1 cellular context compared by ENCODE assay signal in genomic region chr7:136292365-136292764, GRCh38.
TF ChIP-seq lines count a peak whose summit lies in the region.

No MANE protein-coding gene starts in this region.

TF ChIP-seq in GM23338, 12 proteins besides CTCF, POLR2A, EP300 and RAD21 (continued from another document):
- TF ChIP-seq, protein P1, sequence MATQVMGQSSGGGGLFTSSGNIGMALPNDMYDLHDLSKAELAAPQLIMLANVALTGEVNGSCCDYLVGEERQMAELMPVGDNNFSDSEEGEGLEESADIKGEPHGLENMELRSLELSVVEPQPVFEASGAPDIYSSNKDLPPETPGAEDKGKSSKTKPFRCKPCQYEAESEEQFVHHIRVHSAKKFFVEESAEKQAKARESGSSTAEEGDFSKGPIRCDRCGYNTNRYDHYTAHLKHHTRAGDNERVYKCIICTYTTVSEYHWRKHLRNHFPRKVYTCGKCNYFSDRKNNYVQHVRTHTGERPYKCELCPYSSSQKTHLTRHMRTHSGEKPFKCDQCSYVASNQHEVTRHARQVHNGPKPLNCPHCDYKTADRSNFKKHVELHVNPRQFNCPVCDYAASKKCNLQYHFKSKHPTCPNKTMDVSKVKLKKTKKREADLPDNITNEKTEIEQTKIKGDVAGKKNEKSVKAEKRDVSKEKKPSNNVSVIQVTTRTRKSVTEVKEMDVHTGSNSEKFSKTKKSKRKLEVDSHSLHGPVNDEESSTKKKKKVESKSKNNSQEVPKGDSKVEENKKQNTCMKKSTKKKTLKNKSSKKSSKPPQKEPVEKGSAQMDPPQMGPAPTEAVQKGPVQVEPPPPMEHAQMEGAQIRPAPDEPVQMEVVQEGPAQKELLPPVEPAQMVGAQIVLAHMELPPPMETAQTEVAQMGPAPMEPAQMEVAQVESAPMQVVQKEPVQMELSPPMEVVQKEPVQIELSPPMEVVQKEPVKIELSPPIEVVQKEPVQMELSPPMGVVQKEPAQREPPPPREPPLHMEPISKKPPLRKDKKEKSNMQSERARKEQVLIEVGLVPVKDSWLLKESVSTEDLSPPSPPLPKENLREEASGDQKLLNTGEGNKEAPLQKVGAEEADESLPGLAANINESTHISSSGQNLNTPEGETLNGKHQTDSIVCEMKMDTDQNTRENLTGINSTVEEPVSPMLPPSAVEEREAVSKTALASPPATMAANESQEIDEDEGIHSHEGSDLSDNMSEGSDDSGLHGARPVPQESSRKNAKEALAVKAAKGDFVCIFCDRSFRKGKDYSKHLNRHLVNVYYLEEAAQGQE (IDR thresholded peaks at IDR 0.05; ENCODE audit: unreplicated experiment), result no peak
- TF ChIP-seq JUNB (IDR thresholded peaks at IDR 0.05; ENCODE audit: unreplicated experiment), result no peak
- TF ChIP-seq, protein P2, sequence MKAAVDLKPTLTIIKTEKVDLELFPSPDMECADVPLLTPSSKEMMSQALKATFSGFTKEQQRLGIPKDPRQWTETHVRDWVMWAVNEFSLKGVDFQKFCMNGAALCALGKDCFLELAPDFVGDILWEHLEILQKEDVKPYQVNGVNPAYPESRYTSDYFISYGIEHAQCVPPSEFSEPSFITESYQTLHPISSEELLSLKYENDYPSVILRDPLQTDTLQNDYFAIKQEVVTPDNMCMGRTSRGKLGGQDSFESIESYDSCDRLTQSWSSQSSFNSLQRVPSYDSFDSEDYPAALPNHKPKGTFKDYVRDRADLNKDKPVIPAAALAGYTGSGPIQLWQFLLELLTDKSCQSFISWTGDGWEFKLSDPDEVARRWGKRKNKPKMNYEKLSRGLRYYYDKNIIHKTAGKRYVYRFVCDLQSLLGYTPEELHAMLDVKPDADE (IDR thresholded peaks at IDR 0.05), result no peak
- no peak for TF ChIP-seq ZNF114 (CRISPR knock-in tag; IDR thresholded peaks at IDR 0.05)
- TF ChIP-seq ZNF462 (CRISPR knock-in tag; IDR thresholded peaks at IDR 0.05), result no peak
- no peak for TF ChIP-seq POLR2AphosphoS5 (IDR thresholded peaks at IDR 0.05; ENCODE audit: low read depth)
- TF ChIP-seq CREB1 (CRISPR knock-in tag; IDR thresholded peaks at IDR 0.05; ENCODE audit: low read depth), result no peak
